ENCODE assay signal across 8 cellular contexts in the genomic region with DNA sequence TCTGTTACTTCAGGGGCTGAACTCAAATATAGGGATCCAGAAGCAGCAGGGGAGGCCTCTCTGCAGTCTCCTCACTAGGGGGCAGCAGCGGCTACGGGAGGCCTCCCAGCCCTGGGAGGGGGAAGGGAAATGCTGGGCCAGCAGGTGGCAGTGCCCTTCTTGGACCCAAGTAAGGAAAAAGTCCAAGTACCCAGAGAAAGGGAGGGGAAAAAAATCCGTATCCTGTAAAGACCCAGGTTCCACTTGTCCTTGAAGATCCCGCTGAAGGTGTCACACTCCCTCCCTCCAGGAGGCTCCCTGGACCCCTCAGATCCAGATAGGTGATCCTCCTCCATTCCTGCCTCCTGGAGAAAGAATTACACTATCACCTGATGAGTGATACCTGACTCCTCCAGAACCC. TPM values are rescaled to one million over a fixed set of nuclear protein-coding genes. Genes with fewer than 3 reads are reported as not detected.
DNase-seq lines count a peak whose midpoint lies in the region; ATAC-seq and TF ChIP-seq lines count a peak whose summit lies in the region.

No MANE protein-coding gene starts in this region.

- peak; percentile 86 for ATAC-seq in activated naive CD4-positive, alpha-beta T cell treated with anti-CD3 and anti-CD28 coated beads, Interleukin-2, amount 50 U/mL, for 72 hours
- no peak for ATAC-seq in HG02798 (IDR thresholded peaks at IDR 0.05; ENCODE audit: poor library complexity, unreplicated experiment)

- H3K4me3 ChIP-seq in cardiac muscle cell = no peak overlapping the region

- H3K9me3 ChIP-seq in cardiac muscle cell (ENCODE audit: low read depth) = no peaks in the 10 kb centered on the region

- H3K27ac Mint-ChIP-seq in activated naive CD4-positive, alpha-beta T cell treated with anti-CD3 and anti-CD28 coated beads, Interleukin-2, amount 50 U/mL, for 72 hours = no peak overlapping the region

- H3K27ac ChIP-seq in cardiac muscle cell = no peak overlapping the region

- TF ChIP-seq CTCF in GM12872 (IDR thresholded peaks at IDR 0.05; ENCODE audit: insufficient read depth, low read depth, low read length) = peak; percentile 94
- peak; percentile 100 for TF ChIP-seq CTCF in cardiac muscle cell (IDR thresholded peaks at IDR 0.05; ENCODE audit: low read depth, low read length)

- H3K36me3 Mint-ChIP-seq in activated naive CD4-positive, alpha-beta T cell treated with anti-CD3 and anti-CD28 coated beads, Interleukin-2, amount 50 U/mL, for 72 hours = no peaks in the 10 kb centered on the region

- H3K27me3 ChIP-seq in cardiac muscle cell = no peaks in the 10 kb centered on the region

- H3K36me3 ChIP-seq in cardiac muscle cell = no peaks in the 10 kb centered on the region

- peak; percentile 93 for DNase-seq in NCI-H1436 (lab: John Stamatoyannopoulos, UW)
- DNase-seq in SW480 (ENCODE audit: low spot score) = peak; percentile 76
- peak; percentile 70 to 86 for DNase-seq in activated naive CD4-positive, alpha-beta T cell treated with anti-CD3 and anti-CD28 coated beads, Interleukin-2, amount 50 U/mL, for 72 hours (ENCODE audit: low spot score in 2 of 2)
- peak; percentile 78 to 90 for DNase-seq in cardiac muscle cell (ENCODE audit: low read depth in 1 of 2, low spot score in 1 of 2)
- peak; percentile 82 for DNase-seq in retina
- no peak for DNase-seq in GOT3 (lab: John Stamatoyannopoulos, UW)

- H3K4me1 ChIP-seq in cardiac muscle cell (ENCODE audit: low read depth) = peaks cover 6% of the 10 kb centered on the region

- no peaks in the 10 kb centered on the region for H3K9me3 Mint-ChIP-seq in activated naive CD4-positive, alpha-beta T cell treated with anti-CD3 and anti-CD28 coated beads, Interleukin-2, amount 50 U/mL, for 72 hours

RNA-seq across cellular contexts. Expression of gene NUAK2, which starts 14.1 kb away (rescaled TPM):
- 1 to 10 TPM; 5.9 to 6.8 TPM for total RNA-seq in activated naive CD4-positive, alpha-beta T cell treated with anti-CD3 and anti-CD28 coated beads, Interleukin-2, amount 50 U/mL, for 72 hours
- 3.4 and 4.3 TPM in 2 replicates for total RNA-seq in cardiac muscle cell
- 2.1 and 3.4 TPM in 2 replicates for polyA plus RNA-seq in cardiac muscle cell

RNA-seq across cellular contexts. Expression of gene KLHDC8A, which starts 21.0 kb away (rescaled TPM):
- total RNA-seq in activated naive CD4-positive, alpha-beta T cell treated with anti-CD3 and anti-CD28 coated beads, Interleukin-2, amount 50 U/mL, for 72 hours = not detected
- total RNA-seq in cardiac muscle cell = 0.18 and 0.71 TPM in 2 replicates
- polyA plus RNA-seq in cardiac muscle cell = 1.2 TPM in 1 of 2 replicates, not detected in the other
